32 cellular contexts compared by ENCODE assay signal in genomic region chr2:221095381-221095780, GRCh38.
"Had no signal": no experiment of that assay in that cellular context is flagged by ENCODE, and none has a peak within 500 bp of the region (broad histone marks: within the 10 kb centered on the region; RNA-seq: fewer than 3 reads in every experiment).

No MANE protein-coding gene starts in this region.

- H3K27me3 ChIP-seq: cardiac muscle cell, colonic mucosa, gastrocnemius medialis, neutrophil, pancreas, sigmoid colon, upper lobe of left lung, vagina had no signal

- H3K4me3 Mint-ChIP-seq: activated T-cell treated with anti-CD3 and anti-CD28 coated beads, Interleukin-2, amount 50 U/mL, for 72 hours; brain; nephron; stimulated activated memory B cell treated with anti-CD40 and anti-IgM and Interleukin-4, amounts not matched to agents 10 μg/mL and 1 μg/mL and 100 μg/mL, for 72 hours; stimulated activated naive CD8-positive, alpha-beta T cell treated with anti-CD3 and anti-CD28 coated beads, Interleukin-15, amount 100 ng/mL, for 72 hours had no signal

- H3K4me1 Mint-ChIP-seq: stimulated activated memory B cell treated with anti-CD40 and anti-IgM and Interleukin-4, amounts not matched to agents 10 μg/mL and 1 μg/mL and 100 μg/mL, for 72 hours; stimulated activated naive CD8-positive, alpha-beta T cell treated with anti-CD3 and anti-CD28 coated beads, Interleukin-15, amount 100 ng/mL, for 72 hours had no signal

- H3K27ac ChIP-seq: cardiac muscle cell, colonic mucosa, gastrocnemius medialis, neutrophil, pancreas, prostate gland, sigmoid colon, upper lobe of left lung, vagina had no signal

- H3K27ac Mint-ChIP-seq: activated naive CD4-positive, alpha-beta T cell treated with anti-CD3 and anti-CD28 coated beads, Interleukin-2, amount 50 U/mL, for 72 hours; activated T-cell treated with anti-CD3 and anti-CD28 coated beads, Interleukin-2, amount 50 U/mL, for 72 hours; brain; stimulated activated memory B cell treated with anti-CD40 and anti-IgM and Interleukin-4, amounts not matched to agents 10 μg/mL and 1 μg/mL and 100 μg/mL, for 72 hours; stimulated activated naive CD8-positive, alpha-beta T cell treated with anti-CD3 and anti-CD28 coated beads, Interleukin-15, amount 100 ng/mL, for 72 hours had no signal

- DNase-seq: activated CD4-positive, alpha-beta T cell treated with anti-CD3 and anti-CD28 coated beads for 4 hours; activated CD4-positive, alpha-beta T cell treated with anti-CD3 and anti-CD28 coated beads, Interleukin-2, amount 50 U/mL, for 4 hours; activated CD4-positive, CD25-positive, alpha-beta regulatory T cell; activated naive CD4-positive, alpha-beta T cell; activated T-cell treated with anti-CD3 and anti-CD28 coated beads for 4 hours; activated T-cell treated with anti-CD3 and anti-CD28 coated beads, Interleukin-2, amount 50 U/mL, for 72 hours; cerebellar nuclear complex; colonic mucosa; effector CD8-positive, alpha-beta T cell; erythroblast; gastrocnemius medialis; glutamatergic neuron; islet precursor cell; left ventricle myocardium superior; pancreas; retina; sigmoid colon; small intestine; stimulated activated CD4-positive, alpha-beta T cell treated with anti-CD3 and anti-CD28 coated beads, Interleukin-1b, Interleukin-23, amount 100 ng/mL, for 48 hours; stimulated activated CD4-positive, alpha-beta T cell treated with anti-CD3 and anti-CD28 coated beads, Interleukin-4, amount 100 ng/mL, for 4 hours; stimulated activated CD8-positive, alpha-beta memory T cell treated with anti-CD3 and anti-CD28 coated beads, Interleukin-4, amount 100 ng/mL, for 48 hours; stimulated activated naive CD8-positive, alpha-beta T cell treated with anti-CD3 and anti-CD28 coated beads, Interleukin-15, amount 100 ng/mL, for 72 hours; substantia nigra; upper lobe of left lung had no signal

- H3K27me3 Mint-ChIP-seq: stimulated activated memory B cell treated with anti-CD40 and anti-IgM and Interleukin-4, amounts not matched to agents 10 μg/mL and 1 μg/mL and 100 μg/mL, for 72 hours had no signal

- H3K9me3 ChIP-seq: colonic mucosa, gastrocnemius medialis, neutrophil, pancreas, prostate gland, sigmoid colon, upper lobe of left lung, vagina had no signal

- H3K36me3 ChIP-seq: cardiac muscle cell, colonic mucosa, gastrocnemius medialis, neutrophil, pancreas, prostate gland, sigmoid colon, upper lobe of left lung, vagina had no signal

- H3K9me3 Mint-ChIP-seq: nephron had no signal

- H3K4me3 ChIP-seq: cardiac muscle cell, colonic mucosa, gastrocnemius medialis, pancreas, prostate gland, sigmoid colon, upper lobe of left lung, vagina had no signal

- H3K36me3 Mint-ChIP-seq: activated naive CD4-positive, alpha-beta T cell treated with anti-CD3 and anti-CD28 coated beads, Interleukin-2, amount 50 U/mL, for 72 hours; brain; stimulated activated memory B cell treated with anti-CD40 and anti-IgM and Interleukin-4, amounts not matched to agents 10 μg/mL and 1 μg/mL and 100 μg/mL, for 72 hours had no signal

- H3K4me1 ChIP-seq: colonic mucosa, gastrocnemius medialis, pancreas, prostate gland, sigmoid colon, upper lobe of left lung, vagina had no signal
